22 cellular contexts compared by ENCODE assay signal in the genomic region with DNA sequence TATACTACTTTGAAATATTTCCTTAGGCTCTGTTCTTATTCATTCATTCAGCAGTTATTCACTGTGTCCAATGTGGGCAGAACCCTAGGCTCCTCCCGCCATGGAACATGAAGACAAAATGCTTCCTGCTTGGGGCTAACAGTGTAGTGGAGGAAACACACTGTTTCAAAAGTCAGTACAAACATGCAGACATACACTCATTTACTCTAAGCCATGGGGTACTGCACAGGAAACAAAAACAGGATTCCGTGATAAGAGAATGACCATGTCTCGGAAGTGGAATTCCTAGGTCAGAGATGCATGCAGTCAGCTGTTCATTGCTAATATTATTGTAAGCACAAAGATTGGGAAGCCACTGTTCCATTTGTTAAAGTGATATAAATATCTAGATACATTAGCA. TPM values are rescaled to one million over a fixed set of nuclear protein-coding genes. Genes with fewer than 3 reads are reported as not detected.
DNase-seq lines count a peak whose midpoint lies in the region; ATAC-seq and TF ChIP-seq lines count a peak whose summit lies in the region.
"Had no signal": no experiment of that assay in that cellular context is flagged by ENCODE, and none has a peak within 500 bp of the region (broad histone marks: within the 10 kb centered on the region; RNA-seq: fewer than 3 reads in every experiment).

No MANE protein-coding gene starts in this region.

- no peak for DNase-seq in right cardiac atrium
- no peak for DNase-seq in left cardiac atrium
- peak; percentile 10 for DNase-seq in endothelial cell (ENCODE audit: low spot score)
- no peak for DNase-seq in left lobe of liver (ENCODE audit: low spot score)
- no peak for DNase-seq in upper lobe of right lung
- DNase-seq in effector CD8-positive, alpha-beta T cell (lab: John Stamatoyannopoulos, UW) = no peak
- DNase-seq in GF-D8 (lab: John Stamatoyannopoulos, UW) = no peak
- no peak for DNase-seq in AG20443 (ENCODE audit: low spot score)
- DNase-seq: CD4-positive, alpha-beta T cell; DMS53; EL; HFFc6; NCI-H1105; NCI-H1694; NCI-H2081 treated with DMSO at 0.1 percent for 48 hours had no signal

- H3K9me3 ChIP-seq in right cardiac atrium (ENCODE audit: control insufficient read depth, low read length) (no peaks in the 10 kb centered on the region), upper lobe of right lung (no peaks in the 10 kb centered on the region)
- H3K9me3 ChIP-seq: SJSA1 had no signal

- no peaks in the 10 kb centered on the region for H3K36me3 Mint-ChIP-seq in endothelial cell (ENCODE audit: low read depth, unreplicated experiment)

- intact Hi-C loops in right cardiac atrium (cut with DNase I) = no loop called here
- intact Hi-C loops in left cardiac atrium (cut with DNase I) = no loop called here
- intact Hi-C loops in upper lobe of right lung (cut with DNase I) = no loop called here

- H3K36me3 ChIP-seq in upper lobe of right lung = peaks cover 9% of the 10 kb centered on the region

- ATAC-seq in right cardiac atrium (peak; percentile 33 to 55), left cardiac atrium (no peak), left lobe of liver (peak; percentile 60), upper lobe of right lung (peak; percentile 24)
- ATAC-seq: Panc1 had no signal

- TF ChIP-seq CTCF in endothelial cell (IDR thresholded peaks at IDR 0.05; ENCODE audit: unreplicated experiment) (no peak), upper lobe of right lung (IDR thresholded peaks at IDR 0.05) (no peak)

- H3K4me3 Mint-ChIP-seq in endothelial cell (ENCODE audit: unreplicated experiment) = no peak overlapping the region
- H3K4me3 Mint-ChIP-seq: CD4-positive, alpha-beta T cell; HFFc6 had no signal

- H3K27me3 Mint-ChIP-seq in endothelial cell (ENCODE audit: unreplicated experiment) = peaks cover 1% of the 10 kb centered on the region
- H3K27me3 Mint-ChIP-seq: CD4-positive, alpha-beta T cell had no signal

- 49% methylated on average over 3 of the region's 3 CpGs for WGBS in right cardiac atrium

- no peaks in the 10 kb centered on the region for H3K9me3 Mint-ChIP-seq in endothelial cell (ENCODE audit: unreplicated experiment)
- H3K9me3 Mint-ChIP-seq: CD4-positive, alpha-beta T cell; HFFc6 had no signal

- H3K27me3 ChIP-seq in right cardiac atrium (ENCODE audit: control insufficient read depth, insufficient read depth) = no peaks in the 10 kb centered on the region
- H3K27me3 ChIP-seq in upper lobe of right lung = no peaks in the 10 kb centered on the region
- H3K27me3 ChIP-seq: SJSA1 had no signal

- peaks cover 24% of the 10 kb centered on the region for H3K4me1 Mint-ChIP-seq in endothelial cell (ENCODE audit: unreplicated experiment)

- H3K27ac ChIP-seq in right cardiac atrium (ENCODE audit: low read length) (no peak overlapping the region), upper lobe of right lung (no peak overlapping the region)
- H3K27ac ChIP-seq: SJSA1 had no signal

- H3K4me1 ChIP-seq in right cardiac atrium (ENCODE audit: control insufficient read depth, insufficient read depth, low read length) (no peaks in the 10 kb centered on the region), upper lobe of right lung (no peaks in the 10 kb centered on the region)
- H3K4me1 ChIP-seq: SJSA1 had no signal

- H3K4me3 ChIP-seq in right cardiac atrium (ENCODE audit: low read length) (no peak overlapping the region), upper lobe of right lung (no peak overlapping the region)
- H3K4me3 ChIP-seq: SJSA1 had no signal

- H3K27ac Mint-ChIP-seq in endothelial cell (ENCODE audit: unreplicated experiment) = peak overlapping the region; percentile 62
- H3K27ac Mint-ChIP-seq: CD4-positive, alpha-beta T cell; HFFc6 had no signal

RNA-seq across cellular contexts. Expression of gene FAM209A, which starts 18.4 kb away (rescaled TPM):
- total RNA-seq in right cardiac atrium = not detected
- not detected for polyA plus RNA-seq in right cardiac atrium
- total RNA-seq in left cardiac atrium = not detected
- 0.36 TPM for total RNA-seq in endothelial cell (ENCODE audit: unreplicated experiment)
- total RNA-seq in left lobe of liver = not detected
- total RNA-seq in upper lobe of right lung = 0.87 TPM
- total RNA-seq: A172, H4, MCF 10A, SJSA1 had no signal

RNA-seq across cellular contexts. Expression of gene FAM209B, which starts 26.9 kb away (rescaled TPM):
- total RNA-seq in right cardiac atrium (under 1 TPM in 1 of 4 donors, not detected in 3; 0.59 TPM), left cardiac atrium (not detected), endothelial cell (ENCODE audit: unreplicated experiment) (0.56 TPM), left lobe of liver (not detected), upper lobe of right lung (not detected)
- polyA plus RNA-seq in right cardiac atrium = 0.84 TPM
- total RNA-seq: A172, H4, MCF 10A, NCI-H460, SJSA1 had no signal
- polyA plus RNA-seq: BJ had no signal

RNA-seq across cellular contexts. Expression of gene RTF2, which starts 37.7 kb away (rescaled TPM):
- total RNA-seq in right cardiac atrium (10 to 100 TPM; 73.4 to 80.4 (median 79.5) TPM), left cardiac atrium (10 to 100 TPM; 68.6 to 73.2 TPM), endothelial cell (ENCODE audit: unreplicated experiment) (79.9 TPM), left lobe of liver (31.7 TPM), upper lobe of right lung (77.4 TPM)
- 74.3 TPM for polyA plus RNA-seq in right cardiac atrium

Comparison
In these comparisons a context has a peak if more than half of its experiments do, and no peak if none do; other contexts are left out.
1. ATAC-seq: peak in right cardiac atrium (2 of 2), left lobe of liver (single experiment) and upper lobe of right lung (single experiment); none in left cardiac atrium (0 of 2).